ENCODE assay signal across 22 cellular contexts in the genomic region with DNA sequence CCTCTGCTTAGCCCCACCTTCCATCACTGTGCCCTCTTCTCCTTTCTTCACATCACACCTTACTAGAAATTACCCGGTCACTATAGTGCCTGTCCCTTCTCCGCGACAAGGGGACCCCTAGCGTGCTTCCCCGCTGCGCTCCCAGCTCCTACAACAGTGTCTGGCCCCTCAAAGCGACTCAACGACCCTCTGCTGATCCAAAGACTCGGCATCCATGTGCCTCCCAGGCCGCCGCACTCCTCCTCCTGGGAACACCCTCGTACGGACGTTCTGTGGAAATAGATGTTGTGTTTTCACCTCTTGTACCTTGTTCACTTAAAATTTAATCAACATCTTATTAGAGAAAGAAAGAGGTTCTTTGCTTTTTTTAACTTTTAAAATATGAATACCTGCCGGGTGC.
DNase-seq lines count a peak whose midpoint lies in the region; ATAC-seq and TF ChIP-seq lines count a peak whose summit lies in the region.
"Had no signal": no experiment of that assay in that cellular context is flagged by ENCODE, and none has a peak within 500 bp of the region (broad histone marks: within the 10 kb centered on the region; RNA-seq: fewer than 3 reads in every experiment).

No MANE protein-coding gene starts in this region.

- H2AK5ac ChIP-seq in neuronal stem cell (ENCODE audit: low read depth, low read length): peak overlapping the region; percentile 34

- no peaks in the 10 kb centered on the region for H3K27me3 Mint-ChIP-seq in activated naive CD4-positive, alpha-beta T cell treated with anti-CD3 and anti-CD28 coated beads, Interleukin-2, amount 50 U/mL, for 24 hours
- peaks cover 5% of the 10 kb centered on the region for H3K27me3 Mint-ChIP-seq in activated naive CD4-positive, alpha-beta T cell treated with anti-CD3 and anti-CD28 coated beads, Interleukin-2, amount 10 ng/mL, durations not matched to agents 7 days and 5 days
- H3K27me3 Mint-ChIP-seq in endothelial cell (ENCODE audit: unreplicated experiment): peaks cover 13% of the 10 kb centered on the region
- H3K27me3 Mint-ChIP-seq: B cell had no signal

- TF ChIP-seq CTCF in endothelial cell (IDR thresholded peaks at IDR 0.05; ENCODE audit: unreplicated experiment) (no peak), upper lobe of right lung (IDR thresholded peaks at IDR 0.05) (no peak)

- H2BK12ac ChIP-seq in neuronal stem cell (ENCODE audit: low read length): no peak overlapping the region

- no peak overlapping the region for H3K4me2 ChIP-seq in neuronal stem cell (ENCODE audit: insufficient read depth, low read length, poor library complexity, severe bottlenecking)
- H3K4me2 ChIP-seq: BLaER1 had no signal

- H3K36me3 Mint-ChIP-seq in activated naive CD4-positive, alpha-beta T cell treated with anti-CD3 and anti-CD28 coated beads, Interleukin-2, amount 50 U/mL, for 24 hours: no peaks in the 10 kb centered on the region
- no peaks in the 10 kb centered on the region for H3K36me3 Mint-ChIP-seq in activated naive CD4-positive, alpha-beta T cell treated with anti-CD3 and anti-CD28 coated beads, Interleukin-2, amount 10 ng/mL, durations not matched to agents 7 days and 5 days
- peaks cover 38% of the 10 kb centered on the region for H3K36me3 Mint-ChIP-seq in endothelial cell (ENCODE audit: low read depth, unreplicated experiment)
- H3K36me3 Mint-ChIP-seq: CD4-positive, CD25-positive, alpha-beta regulatory T cell; CD8-positive, alpha-beta T cell had no signal

- H3K14ac ChIP-seq in neuronal stem cell (ENCODE audit: low read length): no peak overlapping the region

- no peak for DNase-seq in activated naive CD4-positive, alpha-beta T cell treated with anti-CD3 and anti-CD28 coated beads, Interleukin-2, amount 10 ng/mL, durations not matched to agents 7 days and 5 days
- DNase-seq in endothelial cell (ENCODE audit: low spot score) (no peak), neuronal stem cell (ENCODE audit: low spot score) (no peak), upper lobe of right lung (peak; percentile 46), superior temporal gyrus (ENCODE audit: extremely low spot score) (no peak), hippocampal formation (lab: John Stamatoyannopoulos, UW) (no peak)
- DNase-seq: Caco-2; CD4-positive, CD25-positive, alpha-beta regulatory T cell; CD8-positive, alpha-beta T cell; DMS 273 treated with DMSO at 0.1 percent for 48 hours; DMS79; EL; GDM1; GM23248; H9 had no signal

- H3K4me3 ChIP-seq in neuronal stem cell (ENCODE audit: low read length in 2 of 2) (no peak overlapping the region), upper lobe of right lung (no peak overlapping the region)
- H3K4me3 ChIP-seq: BLaER1, GM23248 had no signal

- H3K4me1 Mint-ChIP-seq in activated naive CD4-positive, alpha-beta T cell treated with anti-CD3 and anti-CD28 coated beads, Interleukin-2, amount 50 U/mL, for 24 hours: no peaks in the 10 kb centered on the region
- no peaks in the 10 kb centered on the region for H3K4me1 Mint-ChIP-seq in activated naive CD4-positive, alpha-beta T cell treated with anti-CD3 and anti-CD28 coated beads, Interleukin-2, amount 10 ng/mL, durations not matched to agents 7 days and 5 days
- H3K4me1 Mint-ChIP-seq in endothelial cell (ENCODE audit: unreplicated experiment): no peaks in the 10 kb centered on the region
- H3K4me1 Mint-ChIP-seq: B cell; CD4-positive, CD25-positive, alpha-beta regulatory T cell had no signal

- H3K27ac ChIP-seq in neuronal stem cell (replicated peaks; ENCODE audit: low read length): no peak overlapping the region
- no peak overlapping the region for H3K27ac ChIP-seq in upper lobe of right lung
- H3K27ac ChIP-seq: 22Rv1, BLaER1, C4-2B, GM23248 had no signal

- H3K27me3 ChIP-seq in neuronal stem cell (ENCODE audit: control insufficient read depth in 3 of 3, insufficient read depth in 3 of 3, low read depth in 1 of 3, low read length in 3 of 3): peaks cover 0 to 2% (median 0%) of the 10 kb centered on the region in 3 experiments
- no peaks in the 10 kb centered on the region for H3K27me3 ChIP-seq in upper lobe of right lung
- H3K27me3 ChIP-seq: BLaER1 had no signal

- no peak overlapping the region for H3K4me3 Mint-ChIP-seq in activated naive CD4-positive, alpha-beta T cell treated with anti-CD3 and anti-CD28 coated beads, Interleukin-2, amount 50 U/mL, for 24 hours
- no peak overlapping the region for H3K4me3 Mint-ChIP-seq in activated naive CD4-positive, alpha-beta T cell treated with anti-CD3 and anti-CD28 coated beads, Interleukin-2, amount 10 ng/mL, durations not matched to agents 7 days and 5 days
- peak overlapping the region; percentile 67 for H3K4me3 Mint-ChIP-seq in endothelial cell (ENCODE audit: unreplicated experiment)
- H3K4me3 Mint-ChIP-seq: B cell; CD4-positive, CD25-positive, alpha-beta regulatory T cell; CD8-positive, alpha-beta T cell; H9 had no signal

- no peak overlapping the region for H4K8ac ChIP-seq in neuronal stem cell (ENCODE audit: low read depth, low read length)

- peaks cover 10 to 11% of the 10 kb centered on the region in 2 donors for H3K4me1 ChIP-seq in neuronal stem cell (ENCODE audit: control insufficient read depth in 2 of 2, insufficient read depth in 1 of 2, low read depth in 1 of 2, low read length in 2 of 2)
- no peaks in the 10 kb centered on the region for H3K4me1 ChIP-seq in upper lobe of right lung
- H3K4me1 ChIP-seq: Caco-2 had no signal

- H2AFZ ChIP-seq in neuronal stem cell (ENCODE audit: low read length): no peak overlapping the region
- H2AFZ ChIP-seq: GM23248 had no signal

- H4K91ac ChIP-seq in neuronal stem cell (ENCODE audit: low read depth, low read length, poor library complexity): no peak overlapping the region

- no peak overlapping the region for H2BK5ac ChIP-seq in neuronal stem cell (ENCODE audit: low read length)

- no peak overlapping the region for H2BK15ac ChIP-seq in neuronal stem cell (ENCODE audit: low read length)

- peak overlapping the region; percentile 79 for H3K18ac ChIP-seq in neuronal stem cell (ENCODE audit: low read length)

- no peak overlapping the region for H3K4ac ChIP-seq in neuronal stem cell (ENCODE audit: low read length)

- H3K79me1 ChIP-seq in neuronal stem cell (ENCODE audit: low read depth, low read length): no peaks in the 10 kb centered on the region

- CTCF ChIA-PET in activated naive CD4-positive, alpha-beta T cell treated with anti-CD3 and anti-CD28 coated beads, Interleukin-2, amount 10 ng/mL, durations not matched to agents 7 days and 5 days (lab: Charles Lee): no interaction called here

- no peaks in the 10 kb centered on the region for H3K36me3 ChIP-seq in neuronal stem cell (replicated peaks in 1 of 2; ENCODE audit: control insufficient read depth in 2 of 2, insufficient read depth in 2 of 2, low read length in 2 of 2)
- no peaks in the 10 kb centered on the region for H3K36me3 ChIP-seq in upper lobe of right lung
- H3K36me3 ChIP-seq: BLaER1 had no signal

- no peak overlapping the region for H3K23ac ChIP-seq in neuronal stem cell (ENCODE audit: low read depth, low read length, poor library complexity)

- peaks cover 6 to 12% of the 10 kb centered on the region in 2 donors for H3K9me3 ChIP-seq in neuronal stem cell (replicated peaks in 1 of 2; ENCODE audit: control insufficient read depth in 2 of 2, insufficient read depth in 1 of 2, low read depth in 1 of 2, low read length in 2 of 2)
- H3K9me3 ChIP-seq in upper lobe of right lung: no peaks in the 10 kb centered on the region
- H3K9me3 ChIP-seq: BLaER1, Caco-2 had no signal

- H3K9me3 Mint-ChIP-seq in activated naive CD4-positive, alpha-beta T cell treated with anti-CD3 and anti-CD28 coated beads, Interleukin-2, amount 50 U/mL, for 24 hours: no peaks in the 10 kb centered on the region
- no peaks in the 10 kb centered on the region for H3K9me3 Mint-ChIP-seq in activated naive CD4-positive, alpha-beta T cell treated with anti-CD3 and anti-CD28 coated beads, Interleukin-2, amount 10 ng/mL, durations not matched to agents 7 days and 5 days
- H3K9me3 Mint-ChIP-seq in endothelial cell (ENCODE audit: unreplicated experiment): peaks cover 68% of the 10 kb centered on the region
- H3K9me3 Mint-ChIP-seq: CD4-positive, CD25-positive, alpha-beta regulatory T cell; CD8-positive, alpha-beta T cell had no signal

- no peak overlapping the region for H2BK120ac ChIP-seq in neuronal stem cell (ENCODE audit: low read depth, low read length)

- H3K27ac Mint-ChIP-seq in activated naive CD4-positive, alpha-beta T cell treated with anti-CD3 and anti-CD28 coated beads, Interleukin-2, amount 50 U/mL, for 24 hours: peak overlapping the region; percentile 44
- H3K27ac Mint-ChIP-seq in activated naive CD4-positive, alpha-beta T cell treated with anti-CD3 and anti-CD28 coated beads, Interleukin-2, amount 10 ng/mL, durations not matched to agents 7 days and 5 days: no peak overlapping the region
- H3K27ac Mint-ChIP-seq in endothelial cell (ENCODE audit: unreplicated experiment): peak overlapping the region; percentile 81
- H3K27ac Mint-ChIP-seq: B cell; CD8-positive, alpha-beta T cell; H9 had no signal

- no peak overlapping the region for H3K9ac ChIP-seq in neuronal stem cell (ENCODE audit: low read depth, low read length, poor library complexity)
- H3K9ac ChIP-seq: BLaER1, GM23248 had no signal

- intact Hi-C loops in upper lobe of right lung (cut with DNase I): no loop called here

- ATAC-seq in upper lobe of right lung: no peak
- no peak for ATAC-seq in activated CD4-positive, CD25-positive, alpha-beta regulatory T cell treated with anti-CD3 and anti-CD28 coated beads, Interleukin-2, amount 50 U/mL, for 24 hours
- ATAC-seq: CD8-positive, alpha-beta T cell; HCT116 had no signal

- no CpG with 5 or more reads among the region's 15 CpGs for WGBS in neuronal stem cell (ENCODE audit: extremely low coverage in 2 of 2, insufficient read length in 2 of 2, insufficient replicate concordance in 1 of 2), 2 donors
